In genomic region chr7:45033261-45033930, GRCh38 we compare ENCODE assay signal across 8 cellular contexts. TPM values are rescaled to one million over a fixed set of nuclear protein-coding genes. Genes with fewer than 3 reads are reported as not detected.
DNase-seq lines count a peak whose midpoint lies in the region; ATAC-seq, FAIRE-seq and TF ChIP-seq lines count a peak whose summit lies in the region.

No MANE protein-coding gene starts in this region.

- no peaks in the 10 kb centered on the region for H3K9me3 ChIP-seq in HepG2 (ENCODE audit: low read length)

- no peaks in the 10 kb centered on the region for H3K27me3 Mint-ChIP-seq in activated naive CD8-positive, alpha-beta T cell treated with anti-CD3 and anti-CD28 coated beads, Interleukin-2, amount 10 ng/mL, durations not matched to agents 7 days and 5 days

- no peaks in the 10 kb centered on the region for H3K9me3 Mint-ChIP-seq in activated naive CD8-positive, alpha-beta T cell treated with anti-CD3 and anti-CD28 coated beads, Interleukin-2, amount 10 ng/mL, durations not matched to agents 7 days and 5 days

- WGBS in HepG2 (ENCODE audit: low lambda C conversion rate) = 100% methylated on average over 1 of the region's 1 CpG

- H3K9ac ChIP-seq in HepG2 (ENCODE audit: insufficient read depth, low read depth, low read length) = no peak overlapping the region

- H3K4me1 Mint-ChIP-seq in activated naive CD8-positive, alpha-beta T cell treated with anti-CD3 and anti-CD28 coated beads, Interleukin-2, amount 10 ng/mL, durations not matched to agents 7 days and 5 days = peaks cover 72% of the 10 kb centered on the region

- H3K4me3 Mint-ChIP-seq in activated naive CD8-positive, alpha-beta T cell treated with anti-CD3 and anti-CD28 coated beads, Interleukin-2, amount 10 ng/mL, durations not matched to agents 7 days and 5 days = peak overlapping the region; percentile 65

- H3K27ac ChIP-seq in HepG2 (ENCODE audit: extremely low read length, insufficient read depth, low read length) = peak overlapping the region; percentile 11

- peak; percentile 23 for ATAC-seq in activated naive CD8-positive, alpha-beta T cell treated with anti-CD3 and anti-CD28 coated beads, Interleukin-2, amount 10 ng/mL, durations not matched to agents 7 days and 5 days (ENCODE audit: low read depth)
- ATAC-seq in HepG2 (no peak), HG03280 (IDR thresholded peaks at IDR 0.05; ENCODE audit: unreplicated experiment) (no peak)

- peak overlapping the region; percentile 75 for H3K27ac Mint-ChIP-seq in activated naive CD8-positive, alpha-beta T cell treated with anti-CD3 and anti-CD28 coated beads, Interleukin-2, amount 10 ng/mL, durations not matched to agents 7 days and 5 days

- CTCF ChIA-PET in HepG2 (lab: Yijun Ruan, JAX; ENCODE audit: low intra/inter-chr PET ratio, low total read pairs) = no interaction called here

- H3K4me1 ChIP-seq in HepG2 (ENCODE audit: insufficient read depth, low read length) = peaks cover 69% of the 10 kb centered on the region

- intact Hi-C loops in HepG2 (cut with micrococcal nuclease; ENCODE audit: unreplicated experiment) = no loop called here

- DNase-seq in ACHN (peak; percentile 61), HCEC 1CT (peak; percentile 17), HepG2 (ENCODE audit: low spot score) (no peak), AML-193 (lab: John Stamatoyannopoulos, UW) (no peak), NCI-H2196 (lab: John Stamatoyannopoulos, UW; ENCODE audit: unreplicated experiment) (no peak), iPS-NIHi11 (ENCODE audit: low spot score) (no peak)
- DNase-seq in activated naive CD8-positive, alpha-beta T cell treated with anti-CD3 and anti-CD28 coated beads, Interleukin-2, amount 10 ng/mL, durations not matched to agents 7 days and 5 days = no peak

- in situ Hi-C loops in ACHN (cut with HindIII; ENCODE audit: low pct_ligation_motif_present, low pct_unique_long_range_greater_than_20kb, low sequenced_read_pairs) = no loop called here
- in situ Hi-C loops in HepG2 (cut with HindIII; ENCODE audit: extremely low pct_ligation_motif_present, low pct_unique_long_range_greater_than_20kb) = no loop called here

- TF ChIP-seq RAD21 in HepG2 (CRISPR knock-in tag; IDR thresholded peaks at IDR 0.05) = no peak

- POLR2A ChIA-PET in activated naive CD8-positive, alpha-beta T cell treated with anti-CD3 and anti-CD28 coated beads, Interleukin-2, amount 10 ng/mL, durations not matched to agents 7 days and 5 days (lab: Charles Lee) = interaction anchor here (0.6 to 3.2 kb wide), 10 partner anchors 11 to 258 kb away, joined by 3 to 22 read pairs (median 6); partner anchors contain the start of genes CCM2 and MYO1G
- POLR2A ChIA-PET in HepG2 (lab: Yijun Ruan, JAX) = no interaction called here

- no peaks in the 10 kb centered on the region for H4K20me1 ChIP-seq in HepG2 (ENCODE audit: insufficient read depth, low read length)

- TF ChIP-seq EP300 in HepG2 (IDR thresholded peaks at IDR 0.05; ENCODE audit: low read depth in 2 of 2, low read length in 2 of 2) (no peak), HepG2 (CRISPR knock-in tag; IDR thresholded peaks at IDR 0.05; ENCODE audit: borderline replicate concordance) (no peak)

- no peak overlapping the region for H3K4me3 ChIP-seq in HepG2 (replicated peaks in 1 of 3; ENCODE audit: insufficient read depth in 1 of 3, low read depth in 2 of 3, low read length in 3 of 3)

- no peak overlapping the region for H2AFZ ChIP-seq in HepG2 (ENCODE audit: low read length)

- H3K4me2 ChIP-seq in HepG2 (ENCODE audit: low read depth, low read length) = no peak overlapping the region

- no TSS peak for BruUV-seq in HepG2 (replicated peaks; lab: Mats Ljungman, UMichigan)

- no peaks in the 10 kb centered on the region for H3K36me3 ChIP-seq in HepG2 (replicated peaks in 1 of 2; ENCODE audit: control insufficient read depth in 1 of 2, insufficient read depth in 2 of 2, low read length in 2 of 2)

- no peaks in the 10 kb centered on the region for H3K27me3 ChIP-seq in HepG2 (ENCODE audit: control insufficient read depth in 1 of 2, insufficient read depth in 2 of 2, low read length in 2 of 2)

- H3K79me2 ChIP-seq in HepG2 (ENCODE audit: insufficient read depth, low read length) = peaks cover 15% of the 10 kb centered on the region

- FAIRE-seq in HepG2 (lab: Jason Lieb, UNC) = no peak

- peaks cover 50% of the 10 kb centered on the region for H3K36me3 Mint-ChIP-seq in activated naive CD8-positive, alpha-beta T cell treated with anti-CD3 and anti-CD28 coated beads, Interleukin-2, amount 10 ng/mL, durations not matched to agents 7 days and 5 days

- no peak for TF ChIP-seq CTCF in HepG2 (CRISPR knock-in tag; IDR thresholded peaks at IDR 0.05)

- TF ChIP-seq POLR2A in HepG2 (IDR thresholded peaks at IDR 0.05; ENCODE audit: insufficient read depth in 1 of 2, low read depth in 2 of 2, low read length in 2 of 2) = no peak

RNA-seq across cellular contexts. Expression of gene CCM2, which starts 33.4 kb away (rescaled TPM):
- 100 to 1,000 TPM; 126 to 132 TPM for total RNA-seq in activated naive CD8-positive, alpha-beta T cell treated with anti-CD3 and anti-CD28 coated beads, Interleukin-2, amount 10 ng/mL, durations not matched to agents 7 days and 5 days
- 14.2 and 15.8 TPM in 2 replicates for total RNA-seq in HepG2 (2016; rRNA removed; fragmentation: Illumina TruSeq; extraction: Trizol)
- total RNA-seq in HepG2 (2016; cell fraction: cytosol; rRNA removed; fragmentation: Illumina TruSeq; extraction: Trizol; ENCODE audit: low read depth) = 18.2 and 19.1 TPM in 2 replicates
- total RNA-seq in HepG2 (2016; cell fraction: insoluble cytoplasmic fraction; rRNA removed; fragmentation: Illumina TruSeq; extraction: Trizol) = 12.5 and 16.6 TPM in 2 replicates
- 37.4 and 37.5 TPM in 2 replicates for total RNA-seq in HepG2 (2016; cell fraction: membrane; rRNA removed; fragmentation: Illumina TruSeq; extraction: Trizol)
- total RNA-seq in HepG2 (2016; cell fraction: nucleus; rRNA removed; fragmentation: Illumina TruSeq; extraction: Trizol) = 9.5 and 10.1 TPM in 2 replicates
- 13.7 and 20.8 TPM in 2 replicates for polyA plus RNA-seq in HepG2 (2011; rRNA removed)
- 13.4 and 18.8 TPM in 2 replicates for polyA plus RNA-seq in HepG2 (2011; cell fraction: cytosol; rRNA removed)
- 21.0 and 23.0 TPM in 2 replicates for polyA plus RNA-seq in HepG2 (2011; cell fraction: nucleus; rRNA removed)
- polyA plus RNA-seq in HepG2 (2012) = 10.2 and 13.2 TPM in 2 replicates
- 25.8 and 27.8 TPM in 2 replicates for polyA plus RNA-seq in HepG2 (2016; cell fraction: cytosol; fragmentation: Illumina TruSeq; extraction: Trizol; ENCODE audit: low read depth)
- 14.5 and 18.7 TPM in 2 replicates for polyA plus RNA-seq in HepG2 (2016; cell fraction: insoluble cytoplasmic fraction; fragmentation: Illumina TruSeq; extraction: Trizol; ENCODE audit: low read depth)
- polyA plus RNA-seq in HepG2 (2016; cell fraction: membrane; fragmentation: Illumina TruSeq; extraction: Trizol; ENCODE audit: low read depth) = 34.2 and 39.7 TPM in 2 replicates
- 20.6 and 22.6 TPM in 2 replicates for polyA plus RNA-seq in HepG2 (2016; cell fraction: nucleus; fragmentation: Illumina TruSeq; extraction: Trizol; ENCODE audit: insufficient read depth, low read depth)
- polyA minus RNA-seq in HepG2 (2011; rRNA and poly(A)+ RNA removed; ENCODE audit: low replicate concordance) = 18.9 and 30.7 TPM in 2 replicates
- polyA minus RNA-seq in HepG2 (2011; cell fraction: cytosol; rRNA and poly(A)+ RNA removed) = 8.0 and 10.6 TPM in 2 replicates
- 3.9 and 8.0 TPM in 2 replicates for polyA minus RNA-seq in HepG2 (2011; cell fraction: nucleus; rRNA and poly(A)+ RNA removed)

RNA-seq across cellular contexts. Expression of gene MYO1G, which starts 54.6 kb away (rescaled TPM):
- total RNA-seq in activated naive CD8-positive, alpha-beta T cell treated with anti-CD3 and anti-CD28 coated beads, Interleukin-2, amount 10 ng/mL, durations not matched to agents 7 days and 5 days = 100 to 1,000 TPM; 382 to 403 TPM
- 0.28 and 0.29 TPM in 2 replicates for total RNA-seq in HepG2 (2016; rRNA removed; fragmentation: Illumina TruSeq; extraction: Trizol)
- total RNA-seq in HepG2 (2016; cell fraction: cytosol; rRNA removed; fragmentation: Illumina TruSeq; extraction: Trizol; ENCODE audit: low read depth) = 0.09 TPM in 1 of 2 replicates, not detected in the other
- 0.12 and 0.22 TPM in 2 replicates for total RNA-seq in HepG2 (2016; cell fraction: insoluble cytoplasmic fraction; rRNA removed; fragmentation: Illumina TruSeq; extraction: Trizol)
- not detected in 2 replicates for total RNA-seq in HepG2 (2016; cell fraction: membrane; rRNA removed; fragmentation: Illumina TruSeq; extraction: Trizol)
- total RNA-seq in HepG2 (2016; cell fraction: nucleus; rRNA removed; fragmentation: Illumina TruSeq; extraction: Trizol) = 0.28 TPM in 1 of 2 replicates, not detected in the other
- 1.1 and 2.4 TPM in 2 replicates for polyA plus RNA-seq in HepG2 (2011; rRNA removed)
- polyA plus RNA-seq in HepG2 (2011; cell fraction: cytosol; rRNA removed) = 0.71 and 1.2 TPM in 2 replicates
- 3.8 and 5.7 TPM in 2 replicates for polyA plus RNA-seq in HepG2 (2011; cell fraction: nucleus; rRNA removed)
- polyA plus RNA-seq in HepG2 (2012) = 0.44 and 1.2 TPM in 2 replicates
- not detected in 2 replicates for polyA plus RNA-seq in HepG2 (2016; cell fraction: cytosol; fragmentation: Illumina TruSeq; extraction: Trizol; ENCODE audit: low read depth)
- 0.15 and 0.21 TPM in 2 replicates for polyA plus RNA-seq in HepG2 (2016; cell fraction: insoluble cytoplasmic fraction; fragmentation: Illumina TruSeq; extraction: Trizol; ENCODE audit: low read depth)
- polyA plus RNA-seq in HepG2 (2016; cell fraction: membrane; fragmentation: Illumina TruSeq; extraction: Trizol; ENCODE audit: low read depth) = 0.08 TPM in 1 of 2 replicates, not detected in the other
- polyA plus RNA-seq in HepG2 (2016; cell fraction: nucleus; fragmentation: Illumina TruSeq; extraction: Trizol; ENCODE audit: insufficient read depth, low read depth) = 0.31 and 0.44 TPM in 2 replicates
- polyA minus RNA-seq in HepG2 (2011; rRNA and poly(A)+ RNA removed; ENCODE audit: low replicate concordance) = 1.7 and 89.4 TPM in 2 replicates
- 0.70 and 1.2 TPM in 2 replicates for polyA minus RNA-seq in HepG2 (2011; cell fraction: cytosol; rRNA and poly(A)+ RNA removed)
- polyA minus RNA-seq in HepG2 (2011; cell fraction: nucleus; rRNA and poly(A)+ RNA removed) = 1.4 and 2.6 TPM in 2 replicates

RNA-seq across cellular contexts. Expression of gene NACAD, which starts 55.4 kb away (rescaled TPM):
- total RNA-seq in activated naive CD8-positive, alpha-beta T cell treated with anti-CD3 and anti-CD28 coated beads, Interleukin-2, amount 10 ng/mL, durations not matched to agents 7 days and 5 days = under 1 TPM; 0.08 to 0.11 TPM
- total RNA-seq in HepG2 (2016; rRNA removed; fragmentation: Illumina TruSeq; extraction: Trizol) = 0.08 TPM in 1 of 2 replicates, not detected in the other
- total RNA-seq in HepG2 (2016; cell fraction: cytosol; rRNA removed; fragmentation: Illumina TruSeq; extraction: Trizol; ENCODE audit: low read depth) = not detected in 2 replicates
- total RNA-seq in HepG2 (2016; cell fraction: insoluble cytoplasmic fraction; rRNA removed; fragmentation: Illumina TruSeq; extraction: Trizol) = 0.02 and 0.07 TPM in 2 replicates
- total RNA-seq in HepG2 (2016; cell fraction: membrane; rRNA removed; fragmentation: Illumina TruSeq; extraction: Trizol) = not detected in 2 replicates
- not detected in 2 replicates for total RNA-seq in HepG2 (2016; cell fraction: nucleus; rRNA removed; fragmentation: Illumina TruSeq; extraction: Trizol)
- polyA plus RNA-seq in HepG2 (2011; rRNA removed) = 0.04 and 0.07 TPM in 2 replicates
- 0.04 and 0.06 TPM in 2 replicates for polyA plus RNA-seq in HepG2 (2011; cell fraction: cytosol; rRNA removed)
- 0.45 and 0.54 TPM in 2 replicates for polyA plus RNA-seq in HepG2 (2011; cell fraction: nucleus; rRNA removed)
- polyA plus RNA-seq in HepG2 (2012) = 0.54 and 0.63 TPM in 2 replicates
- not detected in 2 replicates for polyA plus RNA-seq in HepG2 (2016; cell fraction: cytosol; fragmentation: Illumina TruSeq; extraction: Trizol; ENCODE audit: low read depth)
- polyA plus RNA-seq in HepG2 (2016; cell fraction: insoluble cytoplasmic fraction; fragmentation: Illumina TruSeq; extraction: Trizol; ENCODE audit: low read depth) = 0.08 TPM in 1 of 2 replicates, not detected in the other
- not detected in 2 replicates for polyA plus RNA-seq in HepG2 (2016; cell fraction: membrane; fragmentation: Illumina TruSeq; extraction: Trizol; ENCODE audit: low read depth)
- polyA plus RNA-seq in HepG2 (2016; cell fraction: nucleus; fragmentation: Illumina TruSeq; extraction: Trizol; ENCODE audit: insufficient read depth, low read depth) = 0.15 and 0.89 TPM in 2 replicates
- 0.05 TPM in 1 of 2 replicates, not detected in the other for polyA minus RNA-seq in HepG2 (2011; rRNA and poly(A)+ RNA removed; ENCODE audit: low replicate concordance)
- polyA minus RNA-seq in HepG2 (2011; cell fraction: cytosol; rRNA and poly(A)+ RNA removed) = 0.09 and 0.20 TPM in 2 replicates
- polyA minus RNA-seq in HepG2 (2011; cell fraction: nucleus; rRNA and poly(A)+ RNA removed) = 0.13 and 0.25 TPM in 2 replicates

Comparison
In these comparisons a context has a peak if more than half of its experiments do, and no peak if none do; other contexts are left out.
1. DNase-seq: peak in ACHN (single experiment) and HCEC 1CT (single experiment); none in activated naive CD8-positive, alpha-beta T cell treated with anti-CD3 and anti-CD28 coated beads, Interleukin-2, amount 10 ng/mL, durations not matched to agents 7 days and 5 days (single experiment), HepG2 (single experiment), AML-193 (0 of 2), NCI-H2196 (single experiment) and iPS-NIHi11 (single experiment).
2. RNA of gene MYO1G, which starts 54.6 kb away (total RNA-seq): 382 to 403 TPM in activated naive CD8-positive, alpha-beta T cell treated with anti-CD3 and anti-CD28 coated beads, Interleukin-2, amount 10 ng/mL, durations not matched to agents 7 days and 5 days; 0.09 to 0.29 TPM in HepG2; every median in the first group is over 100 times any median in the second.